ENCODE assay signal across 9 cellular contexts in genomic region chr18:49725809-49726514, GRCh38.
DNase-seq lines count a peak whose midpoint lies in the region; ATAC-seq and TF ChIP-seq lines count a peak whose summit lies in the region.
"Had no signal": no experiment of that assay in that cellular context is flagged by ENCODE, and none has a peak within 500 bp of the region (broad histone marks: within the 10 kb centered on the region; RNA-seq: fewer than 3 reads in every experiment).

No MANE protein-coding gene starts in this region.

- no peaks in the 10 kb centered on the region for H3K9me2 ChIP-seq in hepatocyte (replicated peaks; ENCODE audit: insufficient read depth)

- H4K20me1 ChIP-seq in hepatocyte (ENCODE audit: insufficient read depth, poor library complexity, severe bottlenecking) = no peaks in the 10 kb centered on the region

- no peaks in the 10 kb centered on the region for H3K27me3 ChIP-seq in H7 (ENCODE audit: control insufficient read depth, insufficient read depth, low read length)
- no peaks in the 10 kb centered on the region for H3K27me3 ChIP-seq in hepatocyte
- H3K27me3 ChIP-seq in skeletal muscle tissue (ENCODE audit: control insufficient read depth in 3 of 3, insufficient read depth in 3 of 3, low read length in 3 of 3) = no peaks in the 10 kb centered on the region

- peak; percentile 76 for DNase-seq in H7
- DNase-seq in amniotic epithelial cell (ENCODE audit: low read depth) = peak; percentile 99
- DNase-seq in hepatocyte (ENCODE audit: low spot score) = peak; percentile 89
- DNase-seq in NK-92 (lab: John Stamatoyannopoulos, UW; ENCODE audit: unreplicated experiment) = no peak
- DNase-seq in GM19238 (ENCODE audit: insufficient read length, low spot score) = no peak
- DNase-seq: stimulated activated CD4-positive, alpha-beta T cell treated with anti-CD3 and anti-CD28 coated beads, Interleukin-4, amount 100 ng/mL, for 4 hours had no signal

- no peaks in the 10 kb centered on the region for H3K79me2 ChIP-seq in hepatocyte

- peak overlapping the region; percentile 94 for H3K27ac ChIP-seq in hepatocyte
- peak overlapping the region; percentile 40 for H3K27ac ChIP-seq in skeletal muscle tissue (ENCODE audit: low read depth, low read length)

- no peak overlapping the region for H3K4me3 ChIP-seq in H7 (ENCODE audit: insufficient read depth, low read depth, low read length)
- H3K4me3 ChIP-seq in hepatocyte = no peak overlapping the region
- H3K4me3 ChIP-seq in skeletal muscle tissue (ENCODE audit: low read length in 3 of 3) = no peak overlapping the region

- no peaks in the 10 kb centered on the region for H3K9me3 ChIP-seq in hepatocyte (ENCODE audit: low read depth)
- no peaks in the 10 kb centered on the region for H3K9me3 ChIP-seq in skeletal muscle tissue (ENCODE audit: control insufficient read depth in 3 of 3, low read length in 3 of 3)

- no peak overlapping the region for H3K9ac ChIP-seq in skeletal muscle tissue (ENCODE audit: low read depth in 1 of 3, low read length in 3 of 3)

- 31% methylated on average over 9 of the region's 9 CpGs for WGBS in hepatocyte (ENCODE audit: low lambda C conversion rate, missing lambda C conversion rate)

- ATAC-seq in GM21528 (IDR thresholded peaks at IDR 0.05; ENCODE audit: low FRiP score, unreplicated experiment) = no peak
- no peak for ATAC-seq in HG02798 (IDR thresholded peaks at IDR 0.05; ENCODE audit: poor library complexity, unreplicated experiment)

- H3K4me2 ChIP-seq in hepatocyte = peak overlapping the region; percentile 37

- H3K36me3 ChIP-seq in H7 (replicated peaks; ENCODE audit: control insufficient read depth, insufficient read depth, low read length) = no peaks in the 10 kb centered on the region
- H3K36me3 ChIP-seq in hepatocyte (replicated peaks; ENCODE audit: insufficient read depth, low read depth) = no peaks in the 10 kb centered on the region
- no peaks in the 10 kb centered on the region for H3K36me3 ChIP-seq in skeletal muscle tissue (ENCODE audit: control insufficient read depth in 3 of 3, insufficient read depth in 3 of 3, low read length in 3 of 3)

- H2AFZ ChIP-seq in hepatocyte = peak overlapping the region; percentile 41

- H3K4me1 ChIP-seq in hepatocyte (ENCODE audit: insufficient read depth) (peaks cover 44% of the 10 kb centered on the region), skeletal muscle tissue (ENCODE audit: control insufficient read depth in 3 of 3, insufficient read depth in 3 of 3, low read length in 3 of 3) (peaks cover 5 to 19% (median 7%) of the 10 kb centered on the region in 3 donors)

- no peak for TF ChIP-seq CTCF in hepatocyte (IDR thresholded peaks at IDR 0.05; ENCODE audit: poor library complexity)

Comparison
In these comparisons a context has a peak if more than half of its experiments do, and no peak if none do; other contexts are left out.
1. DNase-seq: peak in H7 (single experiment), amniotic epithelial cell (single experiment) and hepatocyte (single experiment); none in NK-92 (single experiment) and GM19238 (single experiment).